Comparison of ENCODE assay signal across 21 cellular contexts in genomic region chr20:53888510-53888909, GRCh38.
"Had no signal": no experiment of that assay in that cellular context is flagged by ENCODE, and none has a peak within 500 bp of the region (broad histone marks: within the 10 kb centered on the region; RNA-seq: fewer than 3 reads in every experiment).

No MANE protein-coding gene starts in this region.

- H3K4me3 Mint-ChIP-seq: activated T-helper 17 cell treated with anti-CD3 and anti-CD28 coated beads, Interleukin-2, amount 50 U/mL, for 72 hours; dendritic cell treated with granulocyte-macrophage colony-stimulating factor and Interleukin-4, amounts not matched to agents 40 ng/mL and 50 ng/mL, for 4 days had no signal

- H3K27me3 ChIP-seq: cardiac muscle cell, esophagus muscularis mucosa, gastroesophageal sphincter, heart left ventricle, left lung, right atrium auricular region, suprapubic skin, transverse colon had no signal

- H3K27me3 Mint-ChIP-seq: activated T-helper 17 cell treated with anti-CD3 and anti-CD28 coated beads, Interleukin-2, amount 50 U/mL, for 72 hours; dendritic cell treated with granulocyte-macrophage colony-stimulating factor and Interleukin-4, amounts not matched to agents 40 ng/mL and 50 ng/mL, for 4 days had no signal

- H3K27ac Mint-ChIP-seq: activated T-helper 17 cell treated with anti-CD3 and anti-CD28 coated beads, Interleukin-2, amount 50 U/mL, for 72 hours; dendritic cell treated with granulocyte-macrophage colony-stimulating factor and Interleukin-4, amounts not matched to agents 40 ng/mL and 50 ng/mL, for 4 days had no signal

- H3K9me3 ChIP-seq: left lung, prostate gland, suprapubic skin, transverse colon had no signal

- DNase-seq: activated CD4-positive, CD25-positive, alpha-beta regulatory T cell treated with anti-CD3 and anti-CD28 coated beads, Interleukin-2, amount 50 U/mL, for 72 hours; activated naive CD4-positive, alpha-beta T cell; activated T-cell treated with anti-CD3 and anti-CD28 coated beads for 4 hours; amniotic stem cell; effector CD8-positive, alpha-beta T cell; heart left ventricle; left lung; stimulated activated CD4-positive, alpha-beta T cell treated with anti-CD3 and anti-CD28 coated beads, Interleukin-2, amount 100 ng/mL, for 24 hours; stimulated activated naive CD4-positive, alpha-beta T cell treated with Interleukin-2 at 50 U/mL for 16 hours; SW 1271; T-helper 2 cell; transverse colon had no signal

- ATAC-seq: activated T-helper 17 cell treated with anti-CD3 and anti-CD28 coated beads, Interleukin-2, amount 50 U/mL, for 72 hours; gastroesophageal sphincter; heart left ventricle; left lung had no signal

- H3K4me1 ChIP-seq: esophagus muscularis mucosa, gastroesophageal sphincter, prostate gland, right atrium auricular region had no signal

- H3K4me3 ChIP-seq: cardiac muscle cell, esophagus muscularis mucosa, gastroesophageal sphincter, heart left ventricle, left lung, prostate gland, right atrium auricular region, suprapubic skin, transverse colon had no signal

- H3K27ac ChIP-seq: cardiac muscle cell, esophagus muscularis mucosa, gastroesophageal sphincter, heart left ventricle, left lung, prostate gland, right atrium auricular region, suprapubic skin, transverse colon, VCaP had no signal

- H3K36me3 ChIP-seq: cardiac muscle cell, esophagus muscularis mucosa, gastroesophageal sphincter, heart left ventricle, left lung, prostate gland, right atrium auricular region, suprapubic skin, transverse colon had no signal

- H3K9me3 Mint-ChIP-seq: activated T-helper 17 cell treated with anti-CD3 and anti-CD28 coated beads, Interleukin-2, amount 50 U/mL, for 72 hours; dendritic cell treated with granulocyte-macrophage colony-stimulating factor and Interleukin-4, amounts not matched to agents 40 ng/mL and 50 ng/mL, for 4 days had no signal
